ENCODE assay signal across 29 cellular contexts in genomic region chr17:83132251-83133081, GRCh38. TPM values are rescaled to one million over a fixed set of nuclear protein-coding genes. Genes with fewer than 3 reads are reported as not detected.
DNase-seq lines count a peak whose midpoint lies in the region; ATAC-seq, FAIRE-seq and TF ChIP-seq lines count a peak whose summit lies in the region.
"Had no signal": no experiment of that assay in that cellular context is flagged by ENCODE, and none has a peak within 500 bp of the region (broad histone marks: within the 10 kb centered on the region; RNA-seq: fewer than 3 reads in every experiment).

No MANE protein-coding gene starts in this region.

- TF ChIP-seq RAD21 in SK-N-SH (IDR thresholded peaks at IDR 0.05; ENCODE audit: low read length) = 0 out of 2 replicates have a peak, but pooled peaks have one; percentile 11

- H3K27ac ChIP-seq in SK-N-SH (ENCODE audit: low read depth in 2 of 2, low read length in 1 of 2) (no peak overlapping the region), endodermal cell (ENCODE audit: low read depth, low read length) (no peak overlapping the region), mesenchymal stem cell (ENCODE audit: low read length, poor library complexity, severe bottlenecking) (no peak overlapping the region), small intestine (ENCODE audit: low read depth in 1 of 2, low read length in 1 of 2) (no peak overlapping the region)
- H3K27ac ChIP-seq: 22Rv1, KMS-11, tibial nerve, WERI-Rb-1 had no signal

- no peak overlapping the region for H3K4me3 Mint-ChIP-seq in endodermal cell
- H3K4me3 Mint-ChIP-seq in stimulated activated memory B cell treated with anti-CD40 and anti-IgM and Interleukin-4, amounts not matched to agents 10 μg/mL and 1 μg/mL and 100 μg/mL, for 72 hours = peak overlapping the region; percentile 19
- H3K4me3 Mint-ChIP-seq: CD8-positive, alpha-beta T cell; nephron; stimulated activated naive CD8-positive, alpha-beta T cell treated with anti-CD3 and anti-CD28 coated beads, Interleukin-15, amount 100 ng/mL, for 72 hours had no signal

- FAIRE-seq in small intestine (lab: Jason Lieb, UNC) = no peak
- FAIRE-seq: endothelial cell of umbilical vein had no signal

- H3K79me2 ChIP-seq in SK-N-SH (ENCODE audit: insufficient read depth) = no peaks in the 10 kb centered on the region

- H3K4me3 ChIP-seq in SK-N-SH (ENCODE audit: low read depth in 2 of 2, low read length in 1 of 2) (no peak overlapping the region), endodermal cell (ENCODE audit: low read length) (no peak overlapping the region), mesenchymal stem cell (ENCODE audit: insufficient read depth in 1 of 2, low read depth in 1 of 2, low read length in 2 of 2) (no peak overlapping the region), small intestine (ENCODE audit: low read depth in 1 of 2, low read length in 2 of 2) (no peak overlapping the region)
- H3K4me3 ChIP-seq: smooth muscle cell, tibial nerve had no signal

- no peaks in the 10 kb centered on the region for H3K79me1 ChIP-seq in mesenchymal stem cell (replicated peaks; ENCODE audit: low read length, poor library complexity, severe bottlenecking)

- H3K36me3 Mint-ChIP-seq in endodermal cell (ENCODE audit: low read depth) = no peaks in the 10 kb centered on the region
- H3K36me3 Mint-ChIP-seq in stimulated activated memory B cell treated with anti-CD40 and anti-IgM and Interleukin-4, amounts not matched to agents 10 μg/mL and 1 μg/mL and 100 μg/mL, for 72 hours = no peaks in the 10 kb centered on the region
- H3K36me3 Mint-ChIP-seq: CD8-positive, alpha-beta T cell had no signal

- H3K9ac ChIP-seq in SK-N-SH = no peak overlapping the region
- H3K9ac ChIP-seq in endodermal cell (ENCODE audit: extremely low read depth, low read length, poor library complexity, severe bottlenecking) = no peak overlapping the region
- no peak overlapping the region for H3K9ac ChIP-seq in mesenchymal stem cell (ENCODE audit: low read length)
- H3K9ac ChIP-seq: KMS-11 had no signal

- H4K91ac ChIP-seq in mesenchymal stem cell (ENCODE audit: low read length) = no peak overlapping the region

- H3K4me1 ChIP-seq in SK-N-SH (ENCODE audit: control insufficient read depth in 1 of 2, insufficient read depth in 2 of 2, low read depth in 1 of 2, low read length in 1 of 2) (peaks cover 0 to 10% of the 10 kb centered on the region in 2 experiments; a peak in 1 of 4 replicates), endodermal cell (ENCODE audit: control insufficient read depth, insufficient read depth, low read length) (no peaks in the 10 kb centered on the region), mesenchymal stem cell (ENCODE audit: control insufficient read depth, insufficient read depth, low read depth, low read length) (peaks cover 9% of the 10 kb centered on the region), small intestine (ENCODE audit: control insufficient read depth in 2 of 2, insufficient read depth in 1 of 2, low read depth in 1 of 2, low read length in 1 of 2) (no peaks in the 10 kb centered on the region)

- H3K4me1 Mint-ChIP-seq in endodermal cell = no peaks in the 10 kb centered on the region
- no peaks in the 10 kb centered on the region for H3K4me1 Mint-ChIP-seq in stimulated activated memory B cell treated with anti-CD40 and anti-IgM and Interleukin-4, amounts not matched to agents 10 μg/mL and 1 μg/mL and 100 μg/mL, for 72 hours
- H3K4me1 Mint-ChIP-seq: nephron had no signal

- H3K27me3 ChIP-seq in SK-N-SH (ENCODE audit: insufficient read depth) (peaks cover 35% of the 10 kb centered on the region), endodermal cell (ENCODE audit: control insufficient read depth, insufficient read depth, low read length, poor library complexity, severe bottlenecking) (no peaks in the 10 kb centered on the region), mesenchymal stem cell (ENCODE audit: control insufficient read depth in 1 of 2, insufficient read depth in 1 of 2, low read length in 2 of 2) (peaks cover 17% of the 10 kb centered on the region in 2 experiments), small intestine (ENCODE audit: control insufficient read depth in 2 of 2, insufficient read depth in 2 of 2, low read length in 2 of 2) (no peaks in the 10 kb centered on the region)
- H3K27me3 ChIP-seq: tibial nerve had no signal

- CTCF ChIA-PET in SK-N-SH (lab: Yijun Ruan, JAX) = interaction anchor here (1.3 kb wide), 1 partner anchor 41 kb away, joined by 3 read pairs; no protein-coding TSS in a partner anchor

- H3K27ac Mint-ChIP-seq in endodermal cell = no peak overlapping the region
- H3K27ac Mint-ChIP-seq in stimulated activated memory B cell treated with anti-CD40 and anti-IgM and Interleukin-4, amounts not matched to agents 10 μg/mL and 1 μg/mL and 100 μg/mL, for 72 hours = peak overlapping the region; percentile 2
- H3K27ac Mint-ChIP-seq: CD8-positive, alpha-beta T cell; nephron; progenitor cell of endocrine pancreas; stimulated activated naive CD8-positive, alpha-beta T cell treated with anti-CD3 and anti-CD28 coated beads, Interleukin-15, amount 100 ng/mL, for 72 hours had no signal

- H2BK15ac ChIP-seq in mesenchymal stem cell (ENCODE audit: low read depth, poor library complexity, severe bottlenecking) = no peak overlapping the region

- no peak overlapping the region for H3K4me2 ChIP-seq in SK-N-SH
- no peak overlapping the region for H3K4me2 ChIP-seq in mesenchymal stem cell (ENCODE audit: low read length, poor library complexity, severe bottlenecking)
- H3K4me2 ChIP-seq: KMS-11, smooth muscle cell had no signal

- H2BK5ac ChIP-seq in mesenchymal stem cell (ENCODE audit: low read depth, low read length, poor library complexity, severe bottlenecking) = no peak overlapping the region

- H2BK120ac ChIP-seq in mesenchymal stem cell (ENCODE audit: low read depth, low read length) = no peak overlapping the region

- DNase-seq in SK-N-SH (no peak), endodermal cell (peak; percentile 43), mesenchymal stem cell (no peak), small intestine (no peak)
- DNase-seq in stimulated activated CD4-positive, alpha-beta T cell treated with anti-CD3 and anti-CD28 coated beads, Interleukin-4, amount 100 ng/mL, for 24 hours = no peak
- DNase-seq: activated CD4-positive, alpha-beta T cell treated with anti-CD3 and anti-CD28 coated beads, Interleukin-2, amount 50 U/mL, for 1 hour; activated CD8-positive, alpha-beta memory T cell treated with anti-CD3 and anti-CD28 coated beads, Interleukin-2, amount 50 U/mL, for 4 hours; CD8-positive, alpha-beta T cell; DMS53; GF-D8; glutamatergic neuron; midbrain; MV-4-11; NCI-H82; stimulated activated CD4-positive, alpha-beta T cell treated with anti-CD3 and anti-CD28 coated beads, Interleukin-2, amount 100 ng/mL, for 48 hours had no signal

- H2AK5ac ChIP-seq in mesenchymal stem cell (ENCODE audit: low read length, severe bottlenecking) = peak overlapping the region; percentile 19

- H4K20me1 ChIP-seq in SK-N-SH (ENCODE audit: insufficient read depth) = no peaks in the 10 kb centered on the region

- no peak; the same call in 2 of the 3 replicates for ATAC-seq in SK-N-SH treated with all-trans-retinoic acid at 6 μM for 48 hours
- peak; percentile 5 for ATAC-seq in stimulated activated memory B cell treated with anti-CD40 and anti-IgM and Interleukin-4, amounts not matched to agents 10 μg/mL and 1 μg/mL and 100 μg/mL, for 72 hours
- ATAC-seq in GM18868 (IDR thresholded peaks at IDR 0.05; ENCODE audit: unreplicated experiment) = no peak
- ATAC-seq: CD8-positive, alpha-beta T cell; HCT116; PC-3; stimulated activated naive CD8-positive, alpha-beta T cell treated with anti-CD3 and anti-CD28 coated beads, Interleukin-15, amount 100 ng/mL, for 72 hours had no signal

- no peaks in the 10 kb centered on the region for H3K9me3 Mint-ChIP-seq in endodermal cell
- H3K9me3 Mint-ChIP-seq in stimulated activated memory B cell treated with anti-CD40 and anti-IgM and Interleukin-4, amounts not matched to agents 10 μg/mL and 1 μg/mL and 100 μg/mL, for 72 hours = no peaks in the 10 kb centered on the region
- H3K9me3 Mint-ChIP-seq: CD8-positive, alpha-beta T cell; nephron; stimulated activated naive CD8-positive, alpha-beta T cell treated with anti-CD3 and anti-CD28 coated beads, Interleukin-15, amount 100 ng/mL, for 72 hours had no signal

- H3F3A ChIP-seq in SK-N-SH (replicated peaks; ENCODE audit: insufficient read depth) = no peaks in the 10 kb centered on the region

- no peak overlapping the region for H3K14ac ChIP-seq in mesenchymal stem cell (ENCODE audit: low read length in 2 of 2)

- no peaks in the 10 kb centered on the region for H3K9me2 ChIP-seq in SK-N-SH

- no peak for TF ChIP-seq CTCF in SK-N-SH (IDR thresholded peaks at IDR 0.05)
- TF ChIP-seq CTCF in endodermal cell (conservative IDR thresholded peaks at IDR 0.05) = no peak

- peaks cover 1% of the 10 kb centered on the region for H3K27me3 Mint-ChIP-seq in endodermal cell (ENCODE audit: insufficient read depth)
- H3K27me3 Mint-ChIP-seq in stimulated activated memory B cell treated with anti-CD40 and anti-IgM and Interleukin-4, amounts not matched to agents 10 μg/mL and 1 μg/mL and 100 μg/mL, for 72 hours = peaks cover 45% of the 10 kb centered on the region

- H3K18ac ChIP-seq in mesenchymal stem cell (ENCODE audit: low read depth in 1 of 2, low read length in 2 of 2) = no peak overlapping the region

- no peak overlapping the region for H3K4ac ChIP-seq in mesenchymal stem cell (ENCODE audit: low read depth in 1 of 2, low read length in 2 of 2)

- POLR2A ChIA-PET in SK-N-SH (lab: Yijun Ruan, JAX) = no interaction called here

- WGBS in SK-N-SH (ENCODE audit: low lambda C conversion rate) = 89% methylated on average over 17 of the region's 21 CpGs
- WGBS in endodermal cell (ENCODE audit: insufficient coverage in 1 of 2, insufficient read length in 1 of 2), 2 experiments = 90 to 95% methylated on average over 18 to 21 of the region's 21 CpGs
- WGBS in mesenchymal stem cell = 87% methylated on average over 21 of the region's 21 CpGs
- WGBS in small intestine, 3 donors = 74 to 86% (median 81%) methylated on average over 21 of the region's 21 CpGs

- no peak overlapping the region for H4K8ac ChIP-seq in mesenchymal stem cell (ENCODE audit: low read length)

- no peaks in the 10 kb centered on the region for H3K9me3 ChIP-seq in SK-N-SH
- H3K9me3 ChIP-seq in endodermal cell (ENCODE audit: control insufficient read depth, low read length) = no peaks in the 10 kb centered on the region
- no peaks in the 10 kb centered on the region for H3K9me3 ChIP-seq in mesenchymal stem cell (ENCODE audit: control insufficient read depth, low read length)
- H3K9me3 ChIP-seq in small intestine (ENCODE audit: control insufficient read depth, low read depth) = no peaks in the 10 kb centered on the region
- H3K9me3 ChIP-seq: tibial nerve had no signal

- H2AFZ ChIP-seq in SK-N-SH (ENCODE audit: low read depth) (no peak overlapping the region), mesenchymal stem cell (ENCODE audit: low read depth, low read length) (no peak overlapping the region)

- no peak overlapping the region for H3K23ac ChIP-seq in mesenchymal stem cell (ENCODE audit: low read length in 2 of 2)

- TF ChIP-seq EP300 in SK-N-SH (IDR thresholded peaks at IDR 0.05; ENCODE audit: borderline replicate concordance in 1 of 2, low read depth in 1 of 2, low read length in 1 of 2) = no peak

- H2BK12ac ChIP-seq in mesenchymal stem cell (ENCODE audit: low read length in 2 of 2) = no peak overlapping the region

- H3K36me3 ChIP-seq in SK-N-SH (replicated peaks in 1 of 2; ENCODE audit: control insufficient read depth in 1 of 2, insufficient read depth in 2 of 2, low read length in 1 of 2) = no peaks in the 10 kb centered on the region
- no peaks in the 10 kb centered on the region for H3K36me3 ChIP-seq in endodermal cell (ENCODE audit: control insufficient read depth, insufficient read depth, low read length)
- H3K36me3 ChIP-seq in mesenchymal stem cell (ENCODE audit: control insufficient read depth in 1 of 2, insufficient read depth in 2 of 2, low read depth in 1 of 2, low read length in 2 of 2) = no peaks in the 10 kb centered on the region
- no peaks in the 10 kb centered on the region for H3K36me3 ChIP-seq in small intestine (ENCODE audit: control insufficient read depth in 2 of 2, insufficient read depth in 2 of 2, low read length in 2 of 2)
- H3K36me3 ChIP-seq: tibial nerve, WERI-Rb-1 had no signal

RNA-seq across cellular contexts. Expression of gene METRNL, which starts 53.1 kb away (rescaled TPM):
- 50.8 and 75.5 TPM in 2 replicates for polyA plus RNA-seq in SK-N-SH (2012; rRNA removed)
- polyA plus RNA-seq in SK-N-SH (2012; cell fraction: cytosol; rRNA removed) = 31.7 and 51.3 TPM in 2 replicates
- polyA plus RNA-seq in SK-N-SH (2012; cell fraction: nucleus; rRNA removed) = 56.5 and 122 TPM in 2 replicates
- total RNA-seq in endodermal cell = 10 to 100 TPM in 1 of 2 donors, 1 to 10 TPM in 1; 7.3 to 10.3 TPM
- 17.8 TPM for polyA plus RNA-seq in endodermal cell (2013, experiment 1 of 2)
- 16.6 TPM for polyA plus RNA-seq in endodermal cell (2013, experiment 2 of 2)
- 15.1 TPM for polyA plus RNA-seq in mesenchymal stem cell (2013, experiment 1 of 2)
- polyA plus RNA-seq in mesenchymal stem cell (2013, experiment 2 of 2) = 14.1 TPM
- 100 to 1,000 TPM in 2 of 3 donors, 10 to 100 TPM in 1; 64.4 to 118 (median 112) TPM for polyA plus RNA-seq in small intestine
